Comparison of ENCODE assay signal across 8 cellular contexts in the genomic region with DNA sequence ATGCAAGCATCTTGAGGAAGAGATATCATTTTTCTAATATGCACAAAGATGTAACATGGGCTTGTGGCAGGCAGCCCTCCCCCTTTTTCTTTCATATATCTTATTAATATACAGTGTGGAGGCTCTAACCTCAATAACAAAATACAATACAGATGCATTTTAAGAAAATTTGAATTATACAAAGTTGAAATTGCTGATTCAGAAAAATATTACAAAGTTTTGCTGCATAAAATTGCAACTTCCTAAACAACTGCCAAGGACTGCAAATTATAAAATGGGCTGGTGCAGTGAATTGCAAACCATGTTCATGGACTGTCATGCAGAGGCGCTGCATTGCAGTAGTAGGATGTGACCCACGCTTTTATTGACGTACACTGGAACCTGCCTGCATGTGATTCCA.
"Had no signal": no experiment of that assay in that cellular context is flagged by ENCODE, and none has a peak within 500 bp of the region (broad histone marks: within the 10 kb centered on the region; RNA-seq: fewer than 3 reads in every experiment).

No MANE protein-coding gene starts in this region.

- H2AFZ ChIP-seq: GM23338 had no signal

- ATAC-seq: GM23338 had no signal

- FAIRE-seq: H1, H54, HTR-8/SVneo had no signal

- H3K4me2 ChIP-seq: GM23338, KMS-11 had no signal

- H3K9ac ChIP-seq: KMS-11 had no signal

- DNase-seq: H9, HCEC 1CT, KBM-7 had no signal

- H3K27ac ChIP-seq: KMS-11 had no signal

- H3K4me3 ChIP-seq: GM23338 had no signal
